Comparison of ENCODE assay signal across 8 cellular contexts in genomic region chr11:62612366-62613274, GRCh38.
A peak's percentile ranks its signal among the peaks of the same experiment; 100 is the strongest.
DNase-seq lines count a peak whose midpoint lies in the region; ATAC-seq and TF ChIP-seq lines count a peak whose summit lies in the region.

TSS of gene EML3 (minus strand) at chr11:62612775. CDS start at chr11:62612457, 318 bp downstream.
TSS of gene ROM1 (plus strand) at chr11:62613257. CDS start at chr11:62613282, 25 bp downstream.

- no peak for DNase-seq in AG09309 (ENCODE audit: low read depth)
- DNase-seq in NCI-H345 treated with DMSO at 0.1 percent for 48 hours (lab: John Stamatoyannopoulos, UW; ENCODE audit: unreplicated experiment): peak; percentile 40
- peak; percentile 78 to 86 for DNase-seq in activated CD4-positive, alpha-beta T cell treated with anti-CD3 and anti-CD28 coated beads for 24 hours (ENCODE audit: low read depth in 2 of 2)
- peak; percentile 69 for DNase-seq in choroid plexus epithelial cell (ENCODE audit: low read depth)
- peak; percentile 91 for DNase-seq in left kidney (ENCODE audit: low read depth, low spot score)
- DNase-seq in stimulated activated CD4-positive, alpha-beta T cell treated with anti-CD3 and anti-CD28 coated beads, Interleukin-1b, Interleukin-23, amount 100 ng/mL, for 48 hours: peak; percentile 85

- TF ChIP-seq CTCF in AG09309 (IDR thresholded peaks at IDR 0.05; ENCODE audit: control insufficient read depth, insufficient read depth, low read depth, low read length, missing control alignments) (peak; percentile 82), choroid plexus epithelial cell (conservative IDR thresholded peaks at IDR 0.05; ENCODE audit: low read depth, low read length) (peak; percentile 62)

- H3K4me3 ChIP-seq in AG09309 (ENCODE audit: control insufficient read depth, low read depth, low read length) (peak within 1 kb of the TSS; percentile 76), choroid plexus epithelial cell (ENCODE audit: low read depth, low read length) (peak within 1 kb of the TSS; percentile 77)

- peak; percentile 59 for ATAC-seq in GM18867 (IDR thresholded peaks at IDR 0.05; ENCODE audit: unreplicated experiment)
- peak; percentile 64 for ATAC-seq in HG03095 (IDR thresholded peaks at IDR 0.05; ENCODE audit: unreplicated experiment)
